ENCODE assay signal across 16 cellular contexts in the genomic region with DNA sequence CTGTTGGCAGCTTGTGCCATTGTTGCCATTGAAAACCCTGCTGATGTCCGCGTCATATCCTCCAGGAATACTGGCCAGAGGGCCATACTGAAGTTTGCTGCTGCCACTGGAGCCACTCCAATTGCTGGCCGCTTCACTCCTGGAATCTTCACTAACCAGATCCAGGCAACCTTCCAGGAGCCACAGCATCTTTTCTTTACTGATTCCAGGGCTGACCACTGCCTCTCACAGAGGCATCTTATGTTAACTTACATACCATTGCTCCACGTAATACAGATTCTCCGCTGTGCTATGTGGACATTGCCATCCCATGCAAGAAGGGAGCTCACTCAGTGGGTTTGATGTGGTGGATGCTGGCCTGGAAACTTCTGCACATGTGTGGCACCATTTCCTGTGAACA.
DNase-seq lines count a peak whose midpoint lies in the region; TF ChIP-seq lines count a peak whose summit lies in the region.
"Had no signal": no experiment of that assay in that cellular context is flagged by ENCODE, and none has a peak within 500 bp of the region (broad histone marks: within the 10 kb centered on the region; RNA-seq: fewer than 3 reads in every experiment).

No MANE protein-coding gene starts in this region.

- no peaks in the 10 kb centered on the region for H3K27me3 Mint-ChIP-seq in CD4-positive, alpha-beta memory T cell

- H3K4me1 ChIP-seq in adipocyte (ENCODE audit: control insufficient read depth, insufficient read depth, low read length), result no peaks in the 10 kb centered on the region
- no peaks in the 10 kb centered on the region for H3K4me1 ChIP-seq in fibroblast of lung (ENCODE audit: control insufficient read depth, extremely low read depth, insufficient read depth, low read length)
- no peaks in the 10 kb centered on the region for H3K4me1 ChIP-seq in CD4-positive, alpha-beta memory T cell (ENCODE audit: insufficient read depth, low read length)
- no peaks in the 10 kb centered on the region for H3K4me1 ChIP-seq in hepatocyte (ENCODE audit: insufficient read depth)
- H3K4me1 ChIP-seq: Caco-2 had no signal

- H3K79me2 ChIP-seq in fibroblast of lung (ENCODE audit: control insufficient read depth, insufficient read depth, low read length) (no peaks in the 10 kb centered on the region), hepatocyte (no peaks in the 10 kb centered on the region)

- H3K9ac ChIP-seq in adipocyte (ENCODE audit: low read length), result no peak overlapping the region
- H3K9ac ChIP-seq in fibroblast of lung (ENCODE audit: insufficient read depth, low read length), result no peak overlapping the region
- H3K9ac ChIP-seq: KMS-11 had no signal

- peaks cover 22% of the 10 kb centered on the region for H3K9me3 ChIP-seq in adipocyte (ENCODE audit: control insufficient read depth, low read length)
- no peaks in the 10 kb centered on the region for H3K9me3 ChIP-seq in fibroblast of lung (ENCODE audit: control insufficient read depth, insufficient read depth, low read depth, low read length)
- H3K9me3 ChIP-seq in CD4-positive, alpha-beta memory T cell (ENCODE audit: control insufficient read depth in 1 of 2, low read length in 2 of 2), result no peaks in the 10 kb centered on the region
- H3K9me3 ChIP-seq in hepatocyte (ENCODE audit: low read depth), result no peaks in the 10 kb centered on the region
- H3K9me3 ChIP-seq: Caco-2 had no signal

- no peak overlapping the region for H3K4me3 Mint-ChIP-seq in CD4-positive, alpha-beta memory T cell

- peak; percentile 46 for DNase-seq in AG04449 (ENCODE audit: low read depth, low spot score)
- DNase-seq in EL, result peak; percentile 46
- DNase-seq in adipocyte (ENCODE audit: low read depth), result peak; percentile 43
- DNase-seq in fibroblast of lung (ENCODE audit: low read depth in 2 of 2), result peak; percentile 20 to 99
- no peak for DNase-seq in CD4-positive, alpha-beta memory T cell
- no peak for DNase-seq in SIG-M5 treated with dmso at 0.1 percent for 504 hours (lab: John Stamatoyannopoulos, UW; ENCODE audit: unreplicated experiment)
- no peak for DNase-seq in hepatocyte (ENCODE audit: low spot score)
- DNase-seq in stimulated activated CD4-positive, alpha-beta T cell treated with anti-CD3 and anti-CD28 coated beads, Interleukin-2, amount 100 ng/mL, for 48 hours, result no peak
- DNase-seq: Caco-2, NCI-H1048, NCI-H146, NCI-H2081, NCI-H510A, NCI-H774 had no signal

- no peak overlapping the region for H3K4me3 ChIP-seq in AG04449 (ENCODE audit: low read depth, low read length)
- no peak overlapping the region for H3K4me3 ChIP-seq in adipocyte (ENCODE audit: low read length)
- no peak overlapping the region for H3K4me3 ChIP-seq in fibroblast of lung (replicated peaks in 1 of 4; ENCODE audit: control extremely low read depth in 1 of 4, insufficient read depth in 1 of 4, low read depth in 3 of 4, low read length in 4 of 4)
- no peak overlapping the region for H3K4me3 ChIP-seq in CD4-positive, alpha-beta memory T cell (ENCODE audit: low read length in 2 of 2)
- H3K4me3 ChIP-seq in hepatocyte, result no peak overlapping the region

- H3K36me3 Mint-ChIP-seq in CD4-positive, alpha-beta memory T cell, result no peaks in the 10 kb centered on the region

- H3K4me2 ChIP-seq in fibroblast of lung (ENCODE audit: extremely low read depth, insufficient read depth, low read length) (no peak overlapping the region), hepatocyte (no peak overlapping the region)
- H3K4me2 ChIP-seq: KMS-11 had no signal

- H3K9me3 Mint-ChIP-seq in CD4-positive, alpha-beta memory T cell, result peaks cover 0 to 10% (median 2%) of the 10 kb centered on the region in 8 donors

- H3K36me3 ChIP-seq in adipocyte (ENCODE audit: control insufficient read depth, insufficient read depth, low read length, severe bottlenecking) (no peaks in the 10 kb centered on the region), fibroblast of lung (ENCODE audit: control insufficient read depth, insufficient read depth, low read length) (no peaks in the 10 kb centered on the region), hepatocyte (replicated peaks; ENCODE audit: insufficient read depth, low read depth) (no peaks in the 10 kb centered on the region)
- H3K36me3 ChIP-seq in CD4-positive, alpha-beta memory T cell (ENCODE audit: insufficient read depth, low read length), result no peaks in the 10 kb centered on the region

- no peak overlapping the region for H3K27ac Mint-ChIP-seq in CD4-positive, alpha-beta memory T cell

- H3K27ac ChIP-seq in fibroblast of lung (ENCODE audit: insufficient read depth, low read length) (no peak overlapping the region), hepatocyte (no peak overlapping the region)
- H3K27ac ChIP-seq in CD4-positive, alpha-beta memory T cell (ENCODE audit: low read depth, low read length), result no peak overlapping the region
- H3K27ac ChIP-seq: 22Rv1, KMS-11 had no signal

- no peaks in the 10 kb centered on the region for H3K27me3 ChIP-seq in adipocyte (replicated peaks; ENCODE audit: control insufficient read depth, insufficient read depth, low read length)
- no peaks in the 10 kb centered on the region for H3K27me3 ChIP-seq in fibroblast of lung (ENCODE audit: control insufficient read depth, insufficient read depth, low read length)
- no peaks in the 10 kb centered on the region for H3K27me3 ChIP-seq in CD4-positive, alpha-beta memory T cell (ENCODE audit: insufficient read depth, low read length)
- no peaks in the 10 kb centered on the region for H3K27me3 ChIP-seq in hepatocyte

- no peaks in the 10 kb centered on the region for H3K4me1 Mint-ChIP-seq in CD4-positive, alpha-beta memory T cell

- H2AFZ ChIP-seq in fibroblast of lung (ENCODE audit: low read length) (no peak overlapping the region), hepatocyte (no peak overlapping the region)

- CTCF ChIA-PET in AG04449 (lab: Yijun Ruan, JAX), result interaction anchor here (1.6 kb wide), 1 partner anchor 20 kb away, joined by 4 read pairs; no protein-coding TSS in a partner anchor
- CTCF ChIA-PET in CD4-positive, alpha-beta memory T cell (lab: Charles Lee; ENCODE audit: partially characterized antibody), result no interaction called here

- POLR2A ChIA-PET in AG04449 (lab: Yijun Ruan, JAX), result no interaction called here
- POLR2A ChIA-PET in CD4-positive, alpha-beta memory T cell (lab: Charles Lee; ENCODE audit: partially characterized antibody), result no interaction called here

- H4K20me1 ChIP-seq in fibroblast of lung (ENCODE audit: control insufficient read depth, extremely low read depth, insufficient read depth, low read length) (no peaks in the 10 kb centered on the region), hepatocyte (ENCODE audit: insufficient read depth, poor library complexity, severe bottlenecking) (no peaks in the 10 kb centered on the region)

- intact Hi-C loops in CD4-positive, alpha-beta memory T cell (cut with micrococcal nuclease), result no loop called here

- H3K9me2 ChIP-seq in hepatocyte (replicated peaks; ENCODE audit: insufficient read depth), result no peaks in the 10 kb centered on the region

- TF ChIP-seq CTCF in AG04449 (IDR thresholded peaks at IDR 0.05; ENCODE audit: insufficient read depth, low read length, missing control alignments) (no peak), fibroblast of lung (conservative IDR thresholded peaks at IDR 0.05 in 1 of 2, IDR thresholded peaks at IDR 0.05 in 1 of 2; ENCODE audit: low read depth in 1 of 2, low read length in 2 of 2) (no peak), hepatocyte (IDR thresholded peaks at IDR 0.05; ENCODE audit: poor library complexity) (no peak)

- WGBS in hepatocyte (ENCODE audit: low lambda C conversion rate, missing lambda C conversion rate), result 95% methylated on average over 5 of the region's 5 CpGs

Comparison
In these comparisons a context has a peak if more than half of its experiments do, and no peak if none do; other contexts are left out.
1. DNase-seq: peak in AG04449 (single experiment), EL (single experiment), adipocyte (single experiment) and fibroblast of lung (2 of 2); none in CD4-positive, alpha-beta memory T cell (0 of 5), SIG-M5 treated with dmso at 0.1 percent for 504 hours (single experiment), hepatocyte (single experiment) and stimulated activated CD4-positive, alpha-beta T cell treated with anti-CD3 and anti-CD28 coated beads, Interleukin-2, amount 100 ng/mL, for 48 hours (0 of 2).